In the genomic region with DNA sequence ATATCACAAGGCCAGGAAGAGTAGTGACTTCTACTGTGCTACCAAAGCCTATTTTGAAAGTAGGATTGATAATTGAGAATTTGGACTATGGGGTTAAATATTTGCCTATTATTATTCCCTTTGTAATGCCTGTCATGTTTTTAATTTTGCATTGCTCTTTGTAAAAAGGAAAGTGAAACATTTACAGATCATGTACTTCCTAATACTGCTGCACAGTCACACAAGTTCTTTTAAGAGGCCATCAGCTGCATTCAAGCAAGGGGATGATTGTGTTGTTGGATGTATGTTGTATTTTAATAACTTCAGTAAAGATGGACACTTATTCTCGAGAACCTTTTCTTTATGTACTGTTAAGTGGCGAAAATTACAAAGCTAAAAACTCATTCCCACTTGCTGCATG, we compare ENCODE assay signal across 20 cellular contexts.
A peak's percentile ranks its signal among the peaks of the same experiment; 100 is the strongest.
DNase-seq lines count a peak whose midpoint lies in the region; ATAC-seq, FAIRE-seq and TF ChIP-seq lines count a peak whose summit lies in the region.
"Had no signal": no experiment of that assay in that cellular context is flagged by ENCODE, and none has a peak within 500 bp of the region (broad histone marks: within the 10 kb centered on the region; RNA-seq: fewer than 3 reads in every experiment).

No MANE protein-coding gene starts in this region.

- no peaks in the 10 kb centered on the region for H4K20me1 ChIP-seq in MM.1S (ENCODE audit: insufficient read depth, low read length)

- no peak overlapping the region for H3K9ac ChIP-seq in MM.1S (ENCODE audit: low read length)
- H3K9ac ChIP-seq in mesendoderm (ENCODE audit: low read length) = no peak overlapping the region
- H3K9ac ChIP-seq: parathyroid adenoma had no signal

- H3K9me2 ChIP-seq in MM.1S (replicated peaks; ENCODE audit: insufficient read depth, low read length) = no peaks in the 10 kb centered on the region

- H2AFZ ChIP-seq in MM.1S (ENCODE audit: low read length) = no peak overlapping the region
- H2AFZ ChIP-seq: parathyroid adenoma had no signal

- no peak overlapping the region for H3K4me3 ChIP-seq in MM.1S (ENCODE audit: low read length)
- H3K4me3 ChIP-seq in mesendoderm (ENCODE audit: low read length) = no peak overlapping the region
- H3K4me3 ChIP-seq: esophagus squamous epithelium, lung, SK-N-MC had no signal

- H3K79me2 ChIP-seq in MM.1S (ENCODE audit: low read length) (no peaks in the 10 kb centered on the region), mesendoderm (ENCODE audit: control insufficient read depth, insufficient read depth, low read length) (no peaks in the 10 kb centered on the region)
- H3K79me2 ChIP-seq: parathyroid adenoma had no signal

- H3K36me3 ChIP-seq in MM.1S (replicated peaks; ENCODE audit: insufficient read depth, low read length) (no peaks in the 10 kb centered on the region), mesendoderm (ENCODE audit: control insufficient read depth, insufficient read depth, low read length) (peaks cover 1% of the 10 kb centered on the region)

- H2AK5ac ChIP-seq in mesendoderm (ENCODE audit: low read length) = no peak overlapping the region

- H3K4me1 ChIP-seq in MM.1S (ENCODE audit: low read length) (0 out of 2 replicates have a peak, but pooled peaks cover 6% of the 10 kb centered on the region), mesendoderm (ENCODE audit: control insufficient read depth, low read depth, low read length) (no peaks in the 10 kb centered on the region)
- H3K4me1 ChIP-seq: esophagus squamous epithelium, parathyroid adenoma had no signal

- DNase-seq in GM13977 (ENCODE audit: low spot score) = peak; percentile 10
- peak; percentile 9 for DNase-seq in GM19239 (ENCODE audit: insufficient read length, low spot score)
- DNase-seq in MM.1S = peak; percentile 41
- no peak for DNase-seq in mesendoderm
- DNase-seq in RWPE1 (ENCODE audit: low spot score) = no peak
- DNase-seq in nucleus accumbens (lab: John Stamatoyannopoulos, UW) = no peak
- DNase-seq in NCI-H146 treated with DMSO at 0.1 percent for 48 hours (lab: John Stamatoyannopoulos, UW; ENCODE audit: unreplicated experiment) = no peak
- DNase-seq: activated CD8-positive, alpha-beta memory T cell treated with anti-CD3 and anti-CD28 coated beads, Interleukin-2, amount 10 ng/mL, durations not matched to agents 7 days and 5 days; CD4-positive, alpha-beta T cell; effector CD4-positive, alpha-beta T cell; esophagus squamous epithelium; glutamatergic neuron; naive B cell; NCI-H526 treated with DMSO at 0.1 percent for 48 hours; stimulated activated CD4-positive, alpha-beta T cell treated with anti-CD3 and anti-CD28 coated beads, Interleukin-4, amount 100 ng/mL, for 1 hour had no signal

- peak; percentile 62 for ATAC-seq in HG02870 (IDR thresholded peaks at IDR 0.05; ENCODE audit: unreplicated experiment)
- ATAC-seq: activated CD8-positive, alpha-beta memory T cell treated with anti-CD3 and anti-CD28 coated beads, Interleukin-2, amount 10 ng/mL, durations not matched to agents 7 days and 5 days; Panc1 had no signal

- H3K4me2 ChIP-seq in MM.1S (ENCODE audit: low read depth, low read length) (peak overlapping the region; percentile 7; the same call in 1 of the 2 replicates), mesendoderm (ENCODE audit: low read length) (no peak overlapping the region)

- in situ Hi-C loops in GM13977 (cut with MboI; ENCODE audit: low pct_unique_long_range_greater_than_20kb, low sequenced_read_pairs, unreplicated experiment) = no loop called here

- no peak overlapping the region for H2BK120ac ChIP-seq in mesendoderm (ENCODE audit: low read depth, low read length)

- H2BK5ac ChIP-seq in mesendoderm (ENCODE audit: low read length) = no peak overlapping the region

- H3K27me3 ChIP-seq in MM.1S (replicated peaks; ENCODE audit: insufficient read depth, low read length) (no peaks in the 10 kb centered on the region), mesendoderm (ENCODE audit: insufficient read depth, low read length, poor library complexity) (no peaks in the 10 kb centered on the region)
- H3K27me3 ChIP-seq: esophagus squamous epithelium had no signal

- no peak for TF ChIP-seq CTCF in GM13977 (IDR thresholded peaks at IDR 0.05; ENCODE audit: extremely low read depth, insufficient read depth, missing control alignments)
- no peak for TF ChIP-seq CTCF in MM.1S (IDR thresholded peaks at IDR 0.05; ENCODE audit: low read length)
- no peak for TF ChIP-seq CTCF in RWPE1 (conservative IDR thresholded peaks at IDR 0.05; ENCODE audit: low read depth)

- H3F3A ChIP-seq in MM.1S (ENCODE audit: insufficient read depth, low read length) = no peaks in the 10 kb centered on the region

- FAIRE-seq in GM19239 (lab: Jason Lieb, UNC) = peak; percentile 11

- no CpG with 5 or more reads among the region's 2 CpGs for WGBS in mesendoderm (ENCODE audit: extremely low coverage, insufficient coverage, low lambda C conversion rate)

- H2BK15ac ChIP-seq in mesendoderm (replicated peaks; ENCODE audit: low read depth) = no peak overlapping the region

- H3K18ac ChIP-seq in mesendoderm (ENCODE audit: low read length) = no peak overlapping the region

- H3K79me1 ChIP-seq in mesendoderm (ENCODE audit: low read length) = no peaks in the 10 kb centered on the region

- H3K27ac ChIP-seq in MM.1S (ENCODE audit: low read length) = no peak overlapping the region
- no peak overlapping the region for H3K27ac ChIP-seq in mesendoderm (ENCODE audit: low read depth, low read length)
- no peak overlapping the region for H3K27ac ChIP-seq in RWPE1
- H3K27ac ChIP-seq: esophagus squamous epithelium, parathyroid adenoma, SK-N-MC had no signal

- no peak overlapping the region for H3K23ac ChIP-seq in mesendoderm (ENCODE audit: low read length)

- H3K9me3 ChIP-seq in MM.1S (replicated peaks; ENCODE audit: insufficient read depth, low read length) = no peaks in the 10 kb centered on the region
- H3K9me3 ChIP-seq: esophagus squamous epithelium had no signal

- no peak overlapping the region for H4K5ac ChIP-seq in mesendoderm (ENCODE audit: low read length)

- no peak overlapping the region for H3K56ac ChIP-seq in mesendoderm (ENCODE audit: low read length)

- POLR2A ChIA-PET in RWPE1 (lab: Yijun Ruan, JAX; ENCODE audit: low non-redundant PET) = no interaction called here

- CTCF ChIA-PET in RWPE1 (lab: Yijun Ruan, JAX) = no interaction called here

- no peak overlapping the region for H4K8ac ChIP-seq in mesendoderm (ENCODE audit: low read depth, low read length)

- H3K4ac ChIP-seq in mesendoderm (ENCODE audit: low read depth, low read length) = no peak overlapping the region

Comparison
In these comparisons a context has a peak if more than half of its experiments do, and no peak if none do; other contexts are left out.
1. DNase-seq: peak in GM13977 (single experiment), GM19239 (single experiment) and MM.1S (single experiment); none in mesendoderm (single experiment), RWPE1 (single experiment), nucleus accumbens (0 of 56) and NCI-H146 treated with DMSO at 0.1 percent for 48 hours (single experiment).